9 cellular contexts compared by ENCODE assay signal in the genomic region with DNA sequence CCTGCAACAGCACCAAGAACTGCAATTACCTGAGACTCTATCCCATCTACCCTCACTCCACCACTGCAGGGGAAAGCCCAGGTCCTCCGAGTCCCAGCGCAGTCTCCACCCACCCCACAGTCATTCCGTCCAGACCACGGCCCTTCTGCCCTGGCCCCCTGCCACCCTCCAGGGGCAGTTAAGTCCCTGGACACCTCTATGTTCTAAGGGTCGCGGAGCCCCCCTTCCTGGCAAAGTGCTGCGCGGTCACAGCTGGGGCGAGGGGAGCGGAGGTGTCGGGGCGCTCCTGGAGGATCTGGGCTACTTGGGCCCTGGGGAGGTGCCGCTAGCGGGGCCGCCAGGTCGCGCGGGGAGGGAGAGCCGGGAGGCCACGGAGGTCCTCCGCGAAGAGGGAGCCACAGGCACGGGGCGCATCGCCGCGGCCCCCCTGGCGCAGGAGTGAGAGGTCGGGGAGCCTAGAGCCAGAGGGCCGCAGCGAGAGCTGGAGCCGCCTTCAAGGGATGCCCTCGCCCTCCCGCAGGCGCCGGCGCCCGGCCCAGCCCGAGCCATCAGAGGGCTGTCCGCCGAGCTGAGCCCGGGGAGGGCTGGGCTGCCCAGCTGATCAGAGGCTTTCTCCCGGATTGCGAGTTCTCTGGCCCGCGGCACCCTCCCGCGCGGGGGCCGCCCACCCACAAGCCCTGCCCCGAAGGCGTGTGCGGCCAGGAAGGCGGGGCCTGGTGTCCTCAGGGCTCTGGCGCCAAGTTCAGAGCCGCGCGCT. TPM values are rescaled to one million over a fixed set of nuclear protein-coding genes. Genes with fewer than 3 reads are reported as not detected.
A peak's percentile ranks its signal among the peaks of the same experiment; 100 is the strongest.
DNase-seq lines count a peak whose midpoint lies in the region; ATAC-seq and TF ChIP-seq lines count a peak whose summit lies in the region.
"Had no signal": no experiment of that assay in that cellular context is flagged by ENCODE, and none has a peak within 500 bp of the region (broad histone marks: within the 10 kb centered on the region; RNA-seq: fewer than 3 reads in every experiment).

No MANE protein-coding gene starts in this region.

- H3K4me1 ChIP-seq in ES-I3 (ENCODE audit: insufficient read depth, low read length) (peaks cover 7% of the 10 kb centered on the region; the same call in 1 of the 2 replicates), iPS-18a (ENCODE audit: control insufficient read depth, low read depth, low read length) (peaks cover 3% of the 10 kb centered on the region), gastrocnemius medialis (peaks cover 3 to 4% of the 10 kb centered on the region in 2 donors)

- H3K9ac ChIP-seq in ES-I3 (ENCODE audit: low read depth, low read length) = peak overlapping the region; percentile 64; the same call in 1 of the 2 replicates
- H3K9ac ChIP-seq in iPS-18a (ENCODE audit: low read length) = no peak overlapping the region

- DNase-seq in HS-5 (ENCODE audit: low read depth) = peak; percentile 4
- peak; percentile 25 for DNase-seq in UCSD-AML1 (lab: John Stamatoyannopoulos, UW; ENCODE audit: unreplicated experiment)
- DNase-seq in T47D (ENCODE audit: low read depth in 1 of 2, low spot score in 1 of 2) = peak; percentile 48 to 80
- peak; percentile 35 to 59 for DNase-seq in gastrocnemius medialis

- H3K9me3 ChIP-seq in ES-I3 (ENCODE audit: control insufficient read depth, insufficient read depth, low read length) = no peaks in the 10 kb centered on the region
- H3K9me3 ChIP-seq in iPS-18a (ENCODE audit: control insufficient read depth, low read depth, low read length) = no peaks in the 10 kb centered on the region
- H3K9me3 ChIP-seq in gastrocnemius medialis = no peaks in the 10 kb centered on the region

- H3K27ac ChIP-seq in iPS-18a (ENCODE audit: low read length) = no peak overlapping the region
- H3K27ac ChIP-seq in gastrocnemius medialis = no peak overlapping the region

- intact Hi-C loops in gastrocnemius medialis (cut with DNase I; ENCODE audit: low total_unique reads) = loop anchor here (5.0 kb wide), 1 partner anchor 250 kb away; a partner anchor contains a TSS

- in situ Hi-C loops in T47D (cut with HindIII; ENCODE audit: low pct_unique_long_range_greater_than_20kb, low sequenced_read_pairs) = no loop called here
- in situ Hi-C loops in gastrocnemius medialis (cut with MboI; ENCODE audit: low sequenced_read_pairs in 4 of 4) = loop anchor here in 3 of 4 donors (5.0 to 25.0 kb wide), 3 partner anchors 1100 to 1105 kb away; a partner anchor contains a TSS

- no peaks in the 10 kb centered on the region for H3K36me3 ChIP-seq in ES-I3 (ENCODE audit: insufficient read depth, low read length)
- no peaks in the 10 kb centered on the region for H3K36me3 ChIP-seq in iPS-18a (ENCODE audit: control insufficient read depth, low read depth, low read length)
- no peaks in the 10 kb centered on the region for H3K36me3 ChIP-seq in gastrocnemius medialis

- TF ChIP-seq POLR2A in gastrocnemius medialis (IDR thresholded peaks at IDR 0.05) = peak in 1 of 2 donors; percentile 17

- peak overlapping the region; percentile 54 for H3K4me3 ChIP-seq in iPS-18a (ENCODE audit: low read length)
- H3K4me3 ChIP-seq in gastrocnemius medialis = peak overlapping the region; percentile 50 to 60 (median 56)

- ATAC-seq in gastrocnemius medialis (peak; percentile 46 to 47), GM21576 (IDR thresholded peaks at IDR 0.05; ENCODE audit: unreplicated experiment) (no peak), HG03460 (IDR thresholded peaks at IDR 0.05; ENCODE audit: unreplicated experiment) (no peak)

- H3K27me3 ChIP-seq in iPS-18a (ENCODE audit: control insufficient read depth, insufficient read depth, low read length) (peaks cover 50% of the 10 kb centered on the region), gastrocnemius medialis (peaks cover 0 to 2% (median 0%) of the 10 kb centered on the region in 3 donors)

- no peak for TF ChIP-seq CTCF in gastrocnemius medialis (IDR thresholded peaks at IDR 0.05 in 4 of 5, conservative IDR thresholded peaks at IDR 0.05 in 1 of 5)

RNA-seq across cellular contexts. Expression of a gene that starts 4.2 kb away (rescaled TPM):
- not detected for total RNA-seq in gastrocnemius medialis
- total RNA-seq: activated CD8-positive, alpha-beta memory T cell treated with anti-CD3 and anti-CD28 coated beads for 36 hours had no signal

Comparison
In these comparisons a context has a peak if more than half of its experiments do, and no peak if none do; other contexts are left out.
1. DNase-seq: peak in every context shown above with its lines; median percentile 64 in T47D; 47 in gastrocnemius medialis; 25 in UCSD-AML1; 4 in HS-5.
2. ATAC-seq: peak in gastrocnemius medialis (2 of 2); none in GM21576 (single experiment) and HG03460 (single experiment).